In the genomic region with DNA sequence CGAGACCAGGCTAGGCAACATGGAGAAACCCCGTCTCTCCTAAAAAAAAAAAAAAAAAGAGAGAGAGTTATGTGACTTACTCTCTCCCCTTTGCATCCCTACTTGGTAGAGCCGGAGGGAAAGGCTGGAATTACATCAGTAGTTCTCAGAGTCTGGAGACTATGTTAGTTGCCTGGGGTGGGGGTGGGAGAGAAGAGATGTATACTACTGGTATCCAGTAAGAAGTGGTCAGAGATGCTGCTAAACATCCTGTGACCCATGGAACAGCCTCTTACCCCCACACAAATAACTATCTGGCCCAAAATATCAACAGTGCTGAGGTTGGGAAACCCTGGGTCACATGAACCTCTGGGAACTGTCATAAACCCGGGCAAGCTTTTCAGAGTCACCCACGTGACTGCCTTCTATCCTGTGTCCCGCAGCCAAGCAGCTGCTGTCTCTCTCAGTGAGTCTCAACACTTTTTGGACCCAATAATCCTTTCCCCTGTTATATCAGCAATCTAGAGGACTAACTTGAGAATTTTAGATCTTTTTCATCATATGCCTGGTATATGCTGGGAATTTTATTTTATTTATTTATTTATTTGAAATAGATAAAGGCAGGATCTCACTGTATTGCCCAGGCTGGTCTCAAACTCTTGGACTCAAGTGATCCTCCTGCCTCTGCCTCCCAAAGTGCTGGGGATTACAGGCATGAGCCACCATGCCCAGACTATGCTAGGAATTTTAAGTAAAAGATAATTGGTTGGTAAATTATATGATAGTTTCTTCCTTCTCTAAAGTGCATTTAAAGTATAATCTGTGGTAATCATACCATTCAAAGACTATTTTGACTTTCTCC, we compare ENCODE assay signal across 9 cellular contexts. TPM values are rescaled to one million over a fixed set of nuclear protein-coding genes. Genes with fewer than 3 reads are reported as not detected.
DNase-seq lines count a peak whose midpoint lies in the region; ATAC-seq, FAIRE-seq and TF ChIP-seq lines count a peak whose summit lies in the region.
"Had no signal": no experiment of that assay in that cellular context is flagged by ENCODE, and none has a peak within 500 bp of the region (broad histone marks: within the 10 kb centered on the region; RNA-seq: fewer than 3 reads in every experiment).

No MANE protein-coding gene starts in this region.

- H2BK15ac ChIP-seq in neuronal stem cell (ENCODE audit: low read length), result no peak overlapping the region

- H3K27me3 ChIP-seq in gastroesophageal sphincter (no peaks in the 10 kb centered on the region), neuronal stem cell (ENCODE audit: control insufficient read depth in 3 of 3, insufficient read depth in 3 of 3, low read depth in 1 of 3, low read length in 3 of 3) (no peaks in the 10 kb centered on the region)

- no peak overlapping the region for H2AK5ac ChIP-seq in neuronal stem cell (ENCODE audit: low read depth, low read length)

- no peak overlapping the region for H3K4me2 ChIP-seq in neuronal stem cell (ENCODE audit: insufficient read depth, low read length, poor library complexity, severe bottlenecking)

- H3K36me3 ChIP-seq in gastroesophageal sphincter (peaks cover 0 to 34% of the 10 kb centered on the region in 2 donors), neuronal stem cell (replicated peaks in 1 of 2; ENCODE audit: control insufficient read depth in 2 of 2, insufficient read depth in 2 of 2, low read length in 2 of 2) (peaks cover 13 to 27% of the 10 kb centered on the region in 2 donors)

- peak; percentile 31 for DNase-seq in EL
- DNase-seq in NOMO-1 treated with DMSO at 0.1 percent for 48 hours (lab: John Stamatoyannopoulos, UW; ENCODE audit: unreplicated experiment), result peak; percentile 72
- DNase-seq in pons (ENCODE audit: low spot score), result peak; percentile 73
- DNase-seq in neuronal stem cell (ENCODE audit: low spot score), result no peak
- no peak for DNase-seq in activated gamma-delta T cell (lab: John Stamatoyannopoulos, UW)
- DNase-seq in HTR-8/SVneo (ENCODE audit: insufficient read length, low spot score), result no peak
- DNase-seq: glutamatergic neuron had no signal

- H3K27ac ChIP-seq in gastroesophageal sphincter (peak overlapping the region in 2 of 4 donors; percentile 11 to 25), neuronal stem cell (replicated peaks; ENCODE audit: low read length) (no peak overlapping the region)

- H3K79me1 ChIP-seq in neuronal stem cell (ENCODE audit: low read depth, low read length), result no peaks in the 10 kb centered on the region

- H3K4me1 ChIP-seq in gastroesophageal sphincter (peaks cover 0 to 28% (median 13%) of the 10 kb centered on the region in 3 donors), neuronal stem cell (ENCODE audit: control insufficient read depth in 2 of 2, insufficient read depth in 1 of 2, low read depth in 1 of 2, low read length in 2 of 2) (no peaks in the 10 kb centered on the region)

- no peak overlapping the region for H4K91ac ChIP-seq in neuronal stem cell (ENCODE audit: low read depth, low read length, poor library complexity)

- no peak overlapping the region for H3K4ac ChIP-seq in neuronal stem cell (ENCODE audit: low read length)

- WGBS in gastroesophageal sphincter (ENCODE audit: low coverage in 1 of 2), 2 donors, result 31 to 48% methylated on average over 4 to 5 of the region's 6 CpGs
- no CpG with 5 or more reads among the region's 6 CpGs for WGBS in neuronal stem cell (ENCODE audit: extremely low coverage in 2 of 2, insufficient read length in 2 of 2, insufficient replicate concordance in 1 of 2), 2 donors

- no peak for FAIRE-seq in HTR-8/SVneo (lab: Jason Lieb, UNC)

- H3K9me3 ChIP-seq in gastroesophageal sphincter, result no peaks in the 10 kb centered on the region
- no peaks in the 10 kb centered on the region for H3K9me3 ChIP-seq in neuronal stem cell (replicated peaks in 1 of 2; ENCODE audit: control insufficient read depth in 2 of 2, insufficient read depth in 1 of 2, low read depth in 1 of 2, low read length in 2 of 2)

- TF ChIP-seq EP300 in gastroesophageal sphincter (IDR thresholded peaks at IDR 0.05), result no peak

- H2BK5ac ChIP-seq in neuronal stem cell (ENCODE audit: low read length), result no peak overlapping the region

- TF ChIP-seq CTCF in gastroesophageal sphincter (IDR thresholded peaks at IDR 0.05), result no peak

- no peak overlapping the region for H3K14ac ChIP-seq in neuronal stem cell (ENCODE audit: low read length)

- no peak overlapping the region for H3K18ac ChIP-seq in neuronal stem cell (ENCODE audit: low read length)

- H4K8ac ChIP-seq in neuronal stem cell (ENCODE audit: low read depth, low read length), result no peak overlapping the region

- H2BK12ac ChIP-seq in neuronal stem cell (ENCODE audit: low read length), result no peak overlapping the region

- no peak overlapping the region for H2AFZ ChIP-seq in neuronal stem cell (ENCODE audit: low read length)

- peak; percentile 90 for ATAC-seq in gastroesophageal sphincter
- ATAC-seq in GM18519 (IDR thresholded peaks at IDR 0.05; ENCODE audit: low FRiP score, unreplicated experiment), result no peak

- H3K9ac ChIP-seq in neuronal stem cell (ENCODE audit: low read depth, low read length, poor library complexity), result no peak overlapping the region

- no peak overlapping the region for H3K23ac ChIP-seq in neuronal stem cell (ENCODE audit: low read depth, low read length, poor library complexity)

- H3K4me3 ChIP-seq in gastroesophageal sphincter (no peak overlapping the region), neuronal stem cell (ENCODE audit: low read length in 2 of 2) (no peak overlapping the region)

- no peak for TF ChIP-seq POLR2A in gastroesophageal sphincter (IDR thresholded peaks at IDR 0.05)

- no peak overlapping the region for H2BK120ac ChIP-seq in neuronal stem cell (ENCODE audit: low read depth, low read length)

RNA-seq across cellular contexts. Expression of a gene that starts 8.7 kb away (rescaled TPM):
- 100 to 1,000 TPM; 224 to 331 (median 270) TPM for total RNA-seq in gastroesophageal sphincter
- 353 TPM for polyA plus RNA-seq in neuronal stem cell (2013, experiment 1 of 2)
- 340 TPM for polyA plus RNA-seq in neuronal stem cell (2013, experiment 2 of 2)

RNA-seq across cellular contexts. Expression of a gene that starts 14.8 kb away (rescaled TPM):
- not detected for total RNA-seq in gastroesophageal sphincter
- polyA plus RNA-seq in neuronal stem cell (2013, experiment 1 of 2), result not detected
- polyA plus RNA-seq in neuronal stem cell (2013, experiment 2 of 2), result not detected

RNA-seq across cellular contexts. Expression of a gene that starts 37.1 kb away (rescaled TPM):
- under 1 TPM in 1 of 4 donors, not detected in 3; 0.54 TPM for total RNA-seq in gastroesophageal sphincter
- polyA plus RNA-seq in neuronal stem cell (2013, experiment 1 of 2), result 1.5 TPM
- 1.5 TPM for polyA plus RNA-seq in neuronal stem cell (2013, experiment 2 of 2)

Comparison
In these comparisons a context has a peak if more than half of its experiments do, and no peak if none do; other contexts are left out.
1. DNase-seq: peak in EL (single experiment), NOMO-1 treated with DMSO at 0.1 percent for 48 hours (single experiment) and pons (single experiment); none in neuronal stem cell (single experiment), activated gamma-delta T cell (single experiment) and HTR-8/SVneo (single experiment).